1 cellular context compared by ENCODE assay signal in genomic region chr9:4496497-4496896, GRCh38.
TF ChIP-seq lines count a peak whose summit lies in the region.

No MANE protein-coding gene starts in this region.

TF ChIP-seq in GM12878, 131 proteins besides CTCF, POLR2A, EP300 and RAD21 (continued from another document):
- TF ChIP-seq MYC (IDR thresholded peaks at IDR 0.05; ENCODE audit: insufficient read depth, insufficient read length, insufficient replicate concordance, low read length, severe bottlenecking): no peak
- no peak for TF ChIP-seq ESRRA (IDR thresholded peaks at IDR 0.05; ENCODE audit: low read length)
- no peak for TF ChIP-seq BHLHE40 (IDR thresholded peaks at IDR 0.05; ENCODE audit: borderline replicate concordance in 1 of 2, low read depth in 2 of 2, low read length in 1 of 2)
- TF ChIP-seq, protein P1, sequence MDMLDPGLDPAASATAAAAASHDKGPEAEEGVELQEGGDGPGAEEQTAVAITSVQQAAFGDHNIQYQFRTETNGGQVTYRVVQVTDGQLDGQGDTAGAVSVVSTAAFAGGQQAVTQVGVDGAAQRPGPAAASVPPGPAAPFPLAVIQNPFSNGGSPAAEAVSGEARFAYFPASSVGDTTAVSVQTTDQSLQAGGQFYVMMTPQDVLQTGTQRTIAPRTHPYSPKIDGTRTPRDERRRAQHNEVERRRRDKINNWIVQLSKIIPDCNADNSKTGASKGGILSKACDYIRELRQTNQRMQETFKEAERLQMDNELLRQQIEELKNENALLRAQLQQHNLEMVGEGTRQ (IDR thresholded peaks at IDR 0.05; ENCODE audit: borderline replicate concordance, low read depth, low read length): no peak
- no peak for TF ChIP-seq ASH2L (IDR thresholded peaks at IDR 0.05; ENCODE audit: borderline replicate concordance, low read depth)
- no peak for TF ChIP-seq TCF3 (IDR thresholded peaks at IDR 0.05; ENCODE audit: borderline replicate concordance, insufficient read depth, low read depth, low read length)
- TF ChIP-seq, protein P2, sequence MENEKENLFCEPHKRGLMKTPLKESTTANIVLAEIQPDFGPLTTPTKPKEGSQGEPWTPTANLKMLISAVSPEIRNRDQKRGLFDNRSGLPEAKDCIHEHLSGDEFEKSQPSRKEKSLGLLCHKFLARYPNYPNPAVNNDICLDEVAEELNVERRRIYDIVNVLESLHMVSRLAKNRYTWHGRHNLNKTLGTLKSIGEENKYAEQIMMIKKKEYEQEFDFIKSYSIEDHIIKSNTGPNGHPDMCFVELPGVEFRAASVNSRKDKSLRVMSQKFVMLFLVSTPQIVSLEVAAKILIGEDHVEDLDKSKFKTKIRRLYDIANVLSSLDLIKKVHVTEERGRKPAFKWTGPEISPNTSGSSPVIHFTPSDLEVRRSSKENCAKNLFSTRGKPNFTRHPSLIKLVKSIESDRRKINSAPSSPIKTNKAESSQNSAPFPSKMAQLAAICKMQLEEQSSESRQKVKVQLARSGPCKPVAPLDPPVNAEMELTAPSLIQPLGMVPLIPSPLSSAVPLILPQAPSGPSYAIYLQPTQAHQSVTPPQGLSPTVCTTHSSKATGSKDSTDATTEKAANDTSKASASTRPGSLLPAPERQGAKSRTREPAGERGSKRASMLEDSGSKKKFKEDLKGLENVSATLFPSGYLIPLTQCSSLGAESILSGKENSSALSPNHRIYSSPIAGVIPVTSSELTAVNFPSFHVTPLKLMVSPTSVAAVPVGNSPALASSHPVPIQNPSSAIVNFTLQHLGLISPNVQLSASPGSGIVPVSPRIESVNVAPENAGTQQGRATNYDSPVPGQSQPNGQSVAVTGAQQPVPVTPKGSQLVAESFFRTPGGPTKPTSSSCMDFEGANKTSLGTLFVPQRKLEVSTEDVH (IDR thresholded peaks at IDR 0.05; ENCODE audit: low read depth, partially characterized antibody): no peak
- no peak for TF ChIP-seq ZBTB11 (CRISPR knock-in tag; IDR thresholded peaks at IDR 0.05)
- TF ChIP-seq SIN3A (IDR thresholded peaks at IDR 0.05; ENCODE audit: low read depth, low read length): no peak
- TF ChIP-seq, protein P3, sequence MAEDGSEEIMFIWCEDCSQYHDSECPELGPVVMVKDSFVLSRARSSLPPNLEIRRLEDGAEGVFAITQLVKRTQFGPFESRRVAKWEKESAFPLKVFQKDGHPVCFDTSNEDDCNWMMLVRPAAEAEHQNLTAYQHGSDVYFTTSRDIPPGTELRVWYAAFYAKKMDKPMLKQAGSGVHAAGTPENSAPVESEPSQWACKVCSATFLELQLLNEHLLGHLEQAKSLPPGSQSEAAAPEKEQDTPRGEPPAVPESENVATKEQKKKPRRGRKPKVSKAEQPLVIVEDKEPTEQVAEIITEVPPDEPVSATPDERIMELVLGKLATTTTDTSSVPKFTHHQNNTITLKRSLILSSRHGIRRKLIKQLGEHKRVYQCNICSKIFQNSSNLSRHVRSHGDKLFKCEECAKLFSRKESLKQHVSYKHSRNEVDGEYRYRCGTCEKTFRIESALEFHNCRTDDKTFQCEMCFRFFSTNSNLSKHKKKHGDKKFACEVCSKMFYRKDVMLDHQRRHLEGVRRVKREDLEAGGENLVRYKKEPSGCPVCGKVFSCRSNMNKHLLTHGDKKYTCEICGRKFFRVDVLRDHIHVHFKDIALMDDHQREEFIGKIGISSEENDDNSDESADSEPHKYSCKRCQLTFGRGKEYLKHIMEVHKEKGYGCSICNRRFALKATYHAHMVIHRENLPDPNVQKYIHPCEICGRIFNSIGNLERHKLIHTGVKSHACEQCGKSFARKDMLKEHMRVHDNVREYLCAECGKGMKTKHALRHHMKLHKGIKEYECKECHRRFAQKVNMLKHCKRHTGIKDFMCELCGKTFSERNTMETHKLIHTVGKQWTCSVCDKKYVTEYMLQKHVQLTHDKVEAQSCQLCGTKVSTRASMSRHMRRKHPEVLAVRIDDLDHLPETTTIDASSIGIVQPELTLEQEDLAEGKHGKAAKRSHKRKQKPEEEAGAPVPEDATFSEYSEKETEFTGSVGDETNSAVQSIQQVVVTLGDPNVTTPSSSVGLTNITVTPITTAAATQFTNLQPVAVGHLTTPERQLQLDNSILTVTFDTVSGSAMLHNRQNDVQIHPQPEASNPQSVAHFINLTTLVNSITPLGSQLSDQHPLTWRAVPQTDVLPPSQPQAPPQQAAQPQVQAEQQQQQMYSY (CRISPR knock-in tag; IDR thresholded peaks at IDR 0.05): no peak
- TF ChIP-seq SP1 (IDR thresholded peaks at IDR 0.05; ENCODE audit: low read depth, low read length): no peak
- TF ChIP-seq MEF2B (IDR thresholded peaks at IDR 0.05; ENCODE audit: partially characterized antibody, poor library complexity, severe bottlenecking): no peak
- TF ChIP-seq KLF5 (IDR thresholded peaks at IDR 0.05; ENCODE audit: partially characterized antibody): no peak
- TF ChIP-seq ZNF622 (IDR thresholded peaks at IDR 0.05): no peak
- no peak for TF ChIP-seq EGR1 (IDR thresholded peaks at IDR 0.05; ENCODE audit: borderline replicate concordance in 1 of 2, low read depth in 2 of 2, low read length in 2 of 2)
- no peak for TF ChIP-seq MLLT1 (IDR thresholded peaks at IDR 0.05)
TF ChIP-seq in GM12878: peak in this region for 0.
